3 cellular contexts compared by ENCODE assay signal in genomic region chr13:28402057-28402381, GRCh38.
TF ChIP-seq lines count a peak whose summit lies in the region.

No MANE protein-coding gene starts in this region.

TF ChIP-seq in SK-N-SH, 30 proteins besides CTCF, POLR2A, EP300 and RAD21 (continues in another document):
- TF ChIP-seq GATA2 (CRISPR knock-in tag; IDR thresholded peaks at IDR 0.05) (no peak), CHD2 (IDR thresholded peaks at IDR 0.05; ENCODE audit: low read length, partially characterized antibody) (no peak), TEAD4 (IDR thresholded peaks at IDR 0.05; ENCODE audit: borderline replicate concordance, insufficient read depth) (no peak), SIN3A (IDR thresholded peaks at IDR 0.05; ENCODE audit: borderline replicate concordance, low read depth, low read length) (no peak), ELF1 (IDR thresholded peaks at IDR 0.05) (no peak), RXRA (IDR thresholded peaks at IDR 0.05; ENCODE audit: borderline replicate concordance, low read depth) (no peak), PBX3 (IDR thresholded peaks at IDR 0.05) (no peak), MAX (IDR thresholded peaks at IDR 0.05; ENCODE audit: low read depth) (no peak), ZBTB33 (IDR thresholded peaks at IDR 0.05; ENCODE audit: borderline replicate concordance, low read depth) (no peak), FOSL2 (IDR thresholded peaks at IDR 0.05; ENCODE audit: borderline replicate concordance, low read depth) (no peak), NRF1 (IDR thresholded peaks at IDR 0.05; ENCODE audit: low read depth, low read length) (no peak), REST (IDR thresholded peaks at IDR 0.05; ENCODE audit: low read depth, low read length) (no peak)

TF ChIP-seq in SK-N-SH treated with all-trans-retinoic acid at 6 μM for 48 hours, 23 proteins besides CTCF, POLR2A, EP300 and RAD21 (continues in another document):
- no peak for TF ChIP-seq ZFP3 (CRISPR knock-in tag; IDR thresholded peaks at IDR 0.05)
- TF ChIP-seq ZNF8 (CRISPR knock-in tag; IDR thresholded peaks at IDR 0.05): no peak
- no peak for TF ChIP-seq GLIS3 (CRISPR knock-in tag; IDR thresholded peaks at IDR 0.05)
- no peak for TF ChIP-seq ARNTL (CRISPR knock-in tag; IDR thresholded peaks at IDR 0.05; ENCODE audit: borderline replicate concordance, low read depth)
- TF ChIP-seq ZFP30 (CRISPR knock-in tag; IDR thresholded peaks at IDR 0.05): no peak
- TF ChIP-seq ZNF565 (CRISPR knock-in tag; conservative IDR thresholded peaks at IDR 0.05; ENCODE audit: low read depth): no peak
- TF ChIP-seq ISL1 (CRISPR knock-in tag; IDR thresholded peaks at IDR 0.05): no peak
- no peak for TF ChIP-seq TOX (CRISPR knock-in tag; IDR thresholded peaks at IDR 0.05; ENCODE audit: borderline replicate concordance)
- no peak for TF ChIP-seq PPARA (CRISPR knock-in tag; IDR thresholded peaks at IDR 0.05; ENCODE audit: borderline replicate concordance)
- TF ChIP-seq RARB (CRISPR knock-in tag; IDR thresholded peaks at IDR 0.05): no peak
- TF ChIP-seq POU6F1 (CRISPR knock-in tag; IDR thresholded peaks at IDR 0.05; ENCODE audit: borderline replicate concordance, low read depth): no peak
- no peak for TF ChIP-seq PATZ1 (CRISPR knock-in tag; IDR thresholded peaks at IDR 0.05; ENCODE audit: borderline replicate concordance)
- no peak for TF ChIP-seq TSHZ2 (CRISPR knock-in tag; IDR thresholded peaks at IDR 0.05)
- no peak for TF ChIP-seq ZNF70 (CRISPR knock-in tag; IDR thresholded peaks at IDR 0.05)
- TF ChIP-seq CREB5 (CRISPR knock-in tag; IDR thresholded peaks at IDR 0.05; ENCODE audit: low read depth): no peak
- TF ChIP-seq TCF4 (CRISPR knock-in tag; IDR thresholded peaks at IDR 0.05; ENCODE audit: borderline replicate concordance): no peak

TF ChIP-seq in endothelial cell of umbilical vein, 7 proteins besides CTCF, POLR2A, EP300 and RAD21:
- TF ChIP-seq POLR2AphosphoS5 (IDR thresholded peaks at IDR 0.05; ENCODE audit: insufficient read depth, low read depth, low read length) (no peak), MYC (IDR thresholded peaks at IDR 0.05; ENCODE audit: low read depth, low read length) (no peak), JUN (IDR thresholded peaks at IDR 0.05; ENCODE audit: borderline replicate concordance, insufficient read depth, insufficient read length, low read depth) (peak; percentile 95), MAX (IDR thresholded peaks at IDR 0.05; ENCODE audit: insufficient read depth, insufficient read length) (no peak), FOS (IDR thresholded peaks at IDR 0.05; ENCODE audit: borderline replicate concordance, insufficient read depth, low read length) (peak; percentile 85), EZH2 (IDR thresholded peaks at IDR 0.05; ENCODE audit: borderline replicate concordance, low read depth, low read length, severe bottlenecking) (no peak), GATA2 (IDR thresholded peaks at IDR 0.05; ENCODE audit: insufficient read depth, insufficient read length, low read depth, low read length) (no peak)
